Comparison of ENCODE assay signal across 1 cellular context in genomic region chr1:32201011-32201855, GRCh38.
TF ChIP-seq lines count a peak whose summit lies in the region.

No MANE protein-coding gene starts in this region.

TF ChIP-seq in H1, 55 proteins besides CTCF, POLR2A, EP300 and RAD21:
- TF ChIP-seq ASH2L (IDR thresholded peaks at IDR 0.05; ENCODE audit: low read length) (peak; percentile 9), SIX5 (IDR thresholded peaks at IDR 0.05; ENCODE audit: low read depth, low read length) (no peak)
TF ChIP-seq in H1: peak in this region for 1.
